ENCODE assay signal across 11 cellular contexts in the genomic region with DNA sequence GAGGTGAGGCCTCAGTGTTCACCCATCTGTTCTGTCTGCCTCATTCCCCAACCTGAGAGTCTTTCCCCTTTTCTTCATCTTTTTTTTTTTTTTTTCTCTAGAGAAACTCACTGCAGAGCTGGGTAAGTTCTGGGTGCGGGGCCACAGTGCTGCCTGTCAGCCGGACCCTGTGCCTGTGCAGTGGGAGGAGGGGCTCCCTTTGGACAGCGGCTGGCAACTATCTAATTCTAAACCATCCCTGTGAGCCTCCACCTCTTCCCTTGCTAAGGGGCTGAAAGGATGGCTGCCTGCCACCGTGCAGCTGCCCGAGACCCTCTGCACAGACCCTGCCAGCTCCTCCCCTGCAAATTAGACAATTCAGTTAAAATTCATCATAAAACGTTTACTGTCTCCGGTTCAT. TPM values are rescaled to one million over a fixed set of nuclear protein-coding genes. Genes with fewer than 3 reads are reported as not detected.
DNase-seq lines count a peak whose midpoint lies in the region; ATAC-seq and TF ChIP-seq lines count a peak whose summit lies in the region.
"Had no signal": no experiment of that assay in that cellular context is flagged by ENCODE, and none has a peak within 500 bp of the region (broad histone marks: within the 10 kb centered on the region; RNA-seq: fewer than 3 reads in every experiment).

No MANE protein-coding gene starts in this region.

- peak overlapping the region; percentile 65 for H3K4me2 ChIP-seq in DOHH2 (ENCODE audit: low read length)

- H3K27ac ChIP-seq in DOHH2 (ENCODE audit: low read depth, low read length) = peak overlapping the region; percentile 94
- H3K27ac ChIP-seq in esophagus muscularis mucosa (replicated peaks in 1 of 4) = peak overlapping the region in 1 of 4 donors; percentile 43
- H3K27ac ChIP-seq in adrenal gland = peak overlapping the region in 1 of 5 donors; percentile 42
- H3K27ac ChIP-seq: right lobe of liver had no signal

- H3K4me3 ChIP-seq in DOHH2 (ENCODE audit: low read length) = peak overlapping the region; percentile 99
- peak overlapping the region; percentile 54 to 68 (median 59) for H3K4me3 ChIP-seq in esophagus muscularis mucosa
- H3K4me3 ChIP-seq in adrenal gland = peak overlapping the region in 1 of 4 donors; percentile 58

- TF ChIP-seq EP300 in esophagus muscularis mucosa (IDR thresholded peaks at IDR 0.05) = no peak

- H3K79me2 ChIP-seq in DOHH2 (ENCODE audit: control insufficient read depth, low read length) = peaks cover 53% of the 10 kb centered on the region

- no peak for DNase-seq in esophagus muscularis mucosa (ENCODE audit: extremely low spot score)
- DNase-seq in progenitor cell of endocrine pancreas (ENCODE audit: low spot score, unreplicated experiment) = no peak
- no peak for DNase-seq in adrenal gland
- no peak for DNase-seq in NCI-H1092 (lab: John Stamatoyannopoulos, UW)
- DNase-seq: activated CD8-positive, alpha-beta memory T cell treated with anti-CD3 and anti-CD28 coated beads, Interleukin-2, amount 50 U/mL, for 4 hours; DMS153; right lobe of liver; T-helper 9 cell had no signal

- no peaks in the 10 kb centered on the region for H4K20me1 ChIP-seq in DOHH2 (ENCODE audit: control insufficient read depth, insufficient read depth, low read depth, low read length)

- H3K4me1 ChIP-seq in DOHH2 (ENCODE audit: control insufficient read depth, low read length) (peaks cover 64% of the 10 kb centered on the region), esophagus muscularis mucosa (peaks cover 21 to 28% (median 24%) of the 10 kb centered on the region in 4 donors), adrenal gland (replicated peaks in 1 of 2) (peaks cover 0 to 9% of the 10 kb centered on the region in 2 donors)

- peaks cover 69% of the 10 kb centered on the region for H3K36me3 ChIP-seq in DOHH2 (ENCODE audit: control insufficient read depth, low read length)
- H3K36me3 ChIP-seq in esophagus muscularis mucosa = peaks cover 0 to 10% (median 0%) of the 10 kb centered on the region in 4 donors
- H3K36me3 ChIP-seq in adrenal gland (replicated peaks in 1 of 2) = no peaks in the 10 kb centered on the region
- H3K36me3 ChIP-seq: right lobe of liver had no signal

- H3K4me1 Mint-ChIP-seq in IgD-negative memory B cell = peaks cover 16 to 46% (median 32%) of the 10 kb centered on the region in 3 donors
- peaks cover 3% of the 10 kb centered on the region for H3K4me1 Mint-ChIP-seq in progenitor cell of endocrine pancreas (ENCODE audit: low read depth)

- H3K9me3 Mint-ChIP-seq in IgD-negative memory B cell (no peaks in the 10 kb centered on the region), progenitor cell of endocrine pancreas (ENCODE audit: low read depth) (no peaks in the 10 kb centered on the region)

- TF ChIP-seq POLR2A in esophagus muscularis mucosa (IDR thresholded peaks at IDR 0.05; ENCODE audit: low read depth) (no peak), adrenal gland (IDR thresholded peaks at IDR 0.05) (no peak)

- TF ChIP-seq CTCF in DOHH2 (IDR thresholded peaks at IDR 0.05; ENCODE audit: low read depth, low read length, poor library complexity, severe bottlenecking) (no peak), esophagus muscularis mucosa (IDR thresholded peaks at IDR 0.05) (no peak), progenitor cell of endocrine pancreas (IDR thresholded peaks at IDR 0.05; ENCODE audit: unreplicated experiment) (no peak), adrenal gland (IDR thresholded peaks at IDR 0.05) (no peak)

- no peaks in the 10 kb centered on the region for H3K27me3 ChIP-seq in DOHH2 (ENCODE audit: control insufficient read depth, low read length)
- H3K27me3 ChIP-seq in esophagus muscularis mucosa = peaks cover 3 to 99% (median 52%) of the 10 kb centered on the region in 4 donors
- peaks cover 59% of the 10 kb centered on the region for H3K27me3 ChIP-seq in adrenal gland

- peaks cover 20% of the 10 kb centered on the region for H3F3A ChIP-seq in DOHH2 (ENCODE audit: control insufficient read depth, insufficient read depth)

- 18% methylated on average over 7 of the region's 7 CpGs for WGBS in esophagus muscularis mucosa
- WGBS in adrenal gland, 4 donors = 33 to 41% (median 38%) methylated on average over 7 of the region's 7 CpGs

- H3K27me3 Mint-ChIP-seq in IgD-negative memory B cell (peaks cover 56% of the 10 kb centered on the region), progenitor cell of endocrine pancreas (peaks cover 91% of the 10 kb centered on the region)

- peak overlapping the region; percentile 69 to 96 (median 85) for H3K4me3 Mint-ChIP-seq in IgD-negative memory B cell
- peak overlapping the region; percentile 14 for H3K4me3 Mint-ChIP-seq in progenitor cell of endocrine pancreas (ENCODE audit: low read depth)

- intact Hi-C loops in esophagus muscularis mucosa (cut with DNase I) (loop anchor here (5.0 kb wide), 1 partner anchor 192 kb away; a partner anchor contains a TSS), adrenal gland (cut with DNase I) (no loop called here)

- peaks cover 6% of the 10 kb centered on the region for H3K36me3 Mint-ChIP-seq in IgD-negative memory B cell
- no peaks in the 10 kb centered on the region for H3K36me3 Mint-ChIP-seq in progenitor cell of endocrine pancreas (ENCODE audit: insufficient read depth)

- H3K9me3 ChIP-seq in DOHH2 (ENCODE audit: control insufficient read depth, insufficient read depth, low read length) = no peaks in the 10 kb centered on the region
- no peaks in the 10 kb centered on the region for H3K9me3 ChIP-seq in esophagus muscularis mucosa
- no peaks in the 10 kb centered on the region for H3K9me3 ChIP-seq in adrenal gland (replicated peaks in 1 of 3)
- H3K9me3 ChIP-seq: right lobe of liver had no signal

- no peak for ATAC-seq in GM19023 (IDR thresholded peaks at IDR 0.05; ENCODE audit: unreplicated experiment)

- H3K9me2 ChIP-seq in DOHH2 (replicated peaks; ENCODE audit: control insufficient read depth, low read length) = no peaks in the 10 kb centered on the region

- H3K27ac Mint-ChIP-seq in IgD-negative memory B cell (peak overlapping the region in 2 of 3 donors; percentile 81 to 92), progenitor cell of endocrine pancreas (no peak overlapping the region)

RNA-seq across cellular contexts. Expression of a gene that starts 14.1 kb away (rescaled TPM):
- polyA plus RNA-seq in IgD-negative memory B cell (5.1 TPM), adrenal gland (10 to 100 TPM in 2 of 3 donors, 1 to 10 TPM in 1; 4.2 to 62.7 (median 47.9) TPM)
- total RNA-seq in esophagus muscularis mucosa (10 to 100 TPM in 2 of 4 donors, 1 to 10 TPM in 2; 9.1 to 30.6 (median 15.0) TPM), progenitor cell of endocrine pancreas (not detected in 2 replicates), adrenal gland (10 to 100 TPM in 6 of 8 donors, 1 to 10 TPM in 2; 5.6 to 32.0 (median 17.6) TPM)
